14 cellular contexts compared by ENCODE assay signal in the genomic region with DNA sequence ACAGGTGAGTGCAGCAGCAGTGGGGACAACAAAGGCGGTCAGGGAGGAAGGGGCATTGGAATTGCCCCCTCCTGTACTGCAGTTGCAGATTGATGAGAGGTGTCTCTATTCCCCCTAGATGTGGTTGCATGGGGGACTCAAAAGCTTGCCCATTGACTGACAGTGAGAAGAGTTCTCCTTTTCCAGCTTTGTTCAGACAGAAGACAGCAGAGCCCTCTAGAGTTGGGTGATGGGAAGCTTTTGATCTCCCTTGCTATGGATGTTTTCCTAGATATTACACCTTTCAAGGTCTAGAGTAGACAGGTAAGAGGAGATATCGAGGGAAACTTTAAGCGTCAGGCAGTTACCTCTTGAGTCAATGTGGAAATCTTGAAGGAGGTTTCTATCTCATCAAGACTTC. TPM values are rescaled to one million over a fixed set of nuclear protein-coding genes. Genes with fewer than 3 reads are reported as not detected.
DNase-seq lines count a peak whose midpoint lies in the region; ATAC-seq and TF ChIP-seq lines count a peak whose summit lies in the region.
"Had no signal": no experiment of that assay in that cellular context is flagged by ENCODE, and none has a peak within 500 bp of the region (broad histone marks: within the 10 kb centered on the region; RNA-seq: fewer than 3 reads in every experiment).

No MANE protein-coding gene starts in this region.

- no peak; the same call in 1 of the 2 replicates for ATAC-seq in Panc1
- no peak for ATAC-seq in GM19467 (IDR thresholded peaks at IDR 0.05; ENCODE audit: unreplicated experiment)
- no peak for ATAC-seq in GM21528 (IDR thresholded peaks at IDR 0.05; ENCODE audit: low FRiP score, unreplicated experiment)
- no peak for ATAC-seq in GM18873 (IDR thresholded peaks at IDR 0.05; ENCODE audit: low FRiP score, unreplicated experiment)
- ATAC-seq: psoas muscle had no signal

- H3K9me3 ChIP-seq in Panc1 (ENCODE audit: control insufficient read depth, insufficient read depth, low read depth, low read length): no peaks in the 10 kb centered on the region; the same call in 1 of the 2 replicates
- H3K9me3 ChIP-seq: psoas muscle had no signal

- in situ Hi-C loops in Panc1 (cut with HindIII; ENCODE audit: low pct_unique_long_range_greater_than_20kb, low sequenced_read_pairs): no loop called here

- H3K4me1 ChIP-seq in Panc1 (ENCODE audit: control insufficient read depth, insufficient read depth, low read length): no peaks in the 10 kb centered on the region; the same call in 1 of the 2 replicates
- H3K4me1 ChIP-seq: psoas muscle had no signal

- H3K27ac ChIP-seq in Panc1 (ENCODE audit: low read length): no peak overlapping the region
- H3K27ac ChIP-seq: epithelial cell of prostate, psoas muscle, SK-N-MC had no signal

- intact Hi-C loops in Panc1 (cut with micrococcal nuclease; ENCODE audit: unreplicated experiment): no loop called here

- CTCF ChIA-PET in Panc1 (lab: Charles Lee): no interaction called here

- no TSS peak for BruUV-seq in Panc1 (replicated peaks; lab: Mats Ljungman, UMichigan)

- H3K36me3 ChIP-seq in Panc1 (ENCODE audit: control insufficient read depth, insufficient read depth, low read length): no peaks in the 10 kb centered on the region

- POLR2A ChIA-PET in Panc1 (lab: Charles Lee): no interaction called here

- DNase-seq in D341Med (ENCODE audit: low spot score) (peak; percentile 35), HT-29 (ENCODE audit: low spot score) (peak; percentile 8), Panc1 (ENCODE audit: low read depth, low spot score) (no peak), fibroblast of mammary gland (ENCODE audit: low read depth) (no peak)
- no peak for DNase-seq in stimulated activated CD4-positive, alpha-beta T cell treated with anti-CD3 and anti-CD28 coated beads, Interleukin-4, amount 100 ng/mL, for 1 hour
- DNase-seq: activated CD4-positive, alpha-beta T cell treated with anti-CD3 and anti-CD28 coated beads for 48 hours; NCI-H510A treated with DMSO at 0.1 percent for 48 hours; psoas muscle had no signal

- peak; percentile 45 for TF ChIP-seq CTCF in Panc1 (IDR thresholded peaks at IDR 0.05)
- TF ChIP-seq CTCF in fibroblast of mammary gland (conservative IDR thresholded peaks at IDR 0.05; ENCODE audit: control insufficient read depth, insufficient read depth, low read depth, low read length): peak; percentile 9

- H3K27me3 ChIP-seq in Panc1 (ENCODE audit: control insufficient read depth, insufficient read depth, low read length): peaks cover 34% of the 10 kb centered on the region

- H3K4me3 ChIP-seq in Panc1 (ENCODE audit: low read depth in 2 of 2, low read length in 2 of 2) (no peak overlapping the region), fibroblast of mammary gland (ENCODE audit: control insufficient read depth, low read depth, low read length) (no peak overlapping the region)
- H3K4me3 ChIP-seq: psoas muscle, SK-N-MC had no signal

RNA-seq across cellular contexts. Expression of gene PROKR1, which starts 2.9 kb away (rescaled TPM):
- total RNA-seq in HT-29 (2014; rRNA removed; shearing (Covaris generic)): not detected in 2 replicates
- total RNA-seq in Panc1 (2021; ENCODE audit: unreplicated experiment): not detected
- not detected for polyA plus RNA-seq in Panc1 (2012; ENCODE audit: insufficient read length)
- total RNA-seq: psoas muscle had no signal
- polyA plus RNA-seq: IgD-negative memory B cell had no signal

Comparison
In these comparisons a context has a peak if more than half of its experiments do, and no peak if none do; other contexts are left out.
1. DNase-seq: peak in D341Med (single experiment) and HT-29 (single experiment); none in Panc1 (single experiment), fibroblast of mammary gland (single experiment) and stimulated activated CD4-positive, alpha-beta T cell treated with anti-CD3 and anti-CD28 coated beads, Interleukin-4, amount 100 ng/mL, for 1 hour (single experiment).